ENCODE assay signal across 27 cellular contexts in genomic region chr15:80735344-80735743, GRCh38.
"Had no signal": no experiment of that assay in that cellular context is flagged by ENCODE, and none has a peak within 500 bp of the region (broad histone marks: within the 10 kb centered on the region; RNA-seq: fewer than 3 reads in every experiment).

No MANE protein-coding gene starts in this region.

- H3K36me3 Mint-ChIP-seq: natural killer cell; stimulated activated effector memory CD8-positive, alpha-beta T cell treated with anti-CD3 and anti-CD28 coated beads, Interleukin-12 subunit alpha, Interleukin-12 subunit beta, amount 100 ng/mL, for 72 hours had no signal

- H3K4me3 Mint-ChIP-seq: immature natural killer cell; naive B cell; natural killer cell; stimulated activated effector memory CD8-positive, alpha-beta T cell treated with anti-CD3 and anti-CD28 coated beads, Interleukin-12 subunit alpha, Interleukin-12 subunit beta, amount 100 ng/mL, for 72 hours; stimulated activated naive CD8-positive, alpha-beta T cell treated with anti-CD3 and anti-CD28 coated beads, Interleukin-15, Interleukin-2, amounts not matched to agents 100 ng/mL and 50 ng/mL, for 24 hours had no signal

- H3K4me3 ChIP-seq: left lung, lower lobe of right lung, ovary, skin epidermis, testis, thyroid gland, transverse colon, upper lobe of right lung had no signal

- H3K27me3 ChIP-seq: left lung, ovary, testis, thyroid gland, transverse colon, upper lobe of right lung had no signal

- ATAC-seq: left colon; left lung; lower lobe of right lung; natural killer cell; right cardiac atrium; sciatic nerve; stimulated activated effector memory CD8-positive, alpha-beta T cell treated with anti-CD3 and anti-CD28 coated beads, Interleukin-12 subunit alpha, Interleukin-12 subunit beta, amount 100 ng/mL, for 72 hours; upper lobe of right lung had no signal

- DNase-seq: hypothalamus; immature natural killer cell; kidney; left colon; left lung; lower lobe of right lung; mammary epithelial cell; mesenchymal stem cell; naive B cell; natural killer cell; ovary; retina; right cardiac atrium; stimulated activated CD4-positive, alpha-beta T cell treated with anti-CD3 and anti-CD28 coated beads, Interleukin-4, amount 100 ng/mL, for 24 hours; stimulated activated naive CD4-positive, alpha-beta T cell; substantia nigra; testis; thyroid gland; transverse colon; upper lobe of right lung had no signal

- H3K27ac Mint-ChIP-seq: naive B cell; natural killer cell; progenitor cell of endocrine pancreas; stimulated activated effector memory CD8-positive, alpha-beta T cell treated with anti-CD3 and anti-CD28 coated beads, Interleukin-12 subunit alpha, Interleukin-12 subunit beta, amount 100 ng/mL, for 72 hours; stimulated activated naive CD8-positive, alpha-beta T cell treated with anti-CD3 and anti-CD28 coated beads, Interleukin-15, Interleukin-2, amounts not matched to agents 100 ng/mL and 50 ng/mL, for 24 hours had no signal

- H3K27ac ChIP-seq: lower lobe of right lung, ovary, skin epidermis, testis, thyroid gland, transverse colon, upper lobe of right lung had no signal

- H3K9me3 ChIP-seq: left lung, lower lobe of right lung, ovary, testis, thyroid gland, transverse colon, upper lobe of right lung had no signal

- H3K27me3 Mint-ChIP-seq: naive B cell; progenitor cell of endocrine pancreas; stimulated activated naive CD8-positive, alpha-beta T cell treated with anti-CD3 and anti-CD28 coated beads, Interleukin-15, Interleukin-2, amounts not matched to agents 100 ng/mL and 50 ng/mL, for 24 hours had no signal

- H3K4me1 Mint-ChIP-seq: immature natural killer cell, naive B cell had no signal

- H3K9me3 Mint-ChIP-seq: immature natural killer cell; natural killer cell; stimulated activated naive CD8-positive, alpha-beta T cell treated with anti-CD3 and anti-CD28 coated beads, Interleukin-15, Interleukin-2, amounts not matched to agents 100 ng/mL and 50 ng/mL, for 24 hours had no signal

- FAIRE-seq: islet of Langerhans, kidney, urothelium cell line had no signal

- H3K36me3 ChIP-seq: left lung, lower lobe of right lung, ovary, thyroid gland, upper lobe of right lung had no signal

- H3K4me1 ChIP-seq: testis, thyroid gland had no signal
